ENCODE assay signal across 9 cellular contexts in the genomic region with DNA sequence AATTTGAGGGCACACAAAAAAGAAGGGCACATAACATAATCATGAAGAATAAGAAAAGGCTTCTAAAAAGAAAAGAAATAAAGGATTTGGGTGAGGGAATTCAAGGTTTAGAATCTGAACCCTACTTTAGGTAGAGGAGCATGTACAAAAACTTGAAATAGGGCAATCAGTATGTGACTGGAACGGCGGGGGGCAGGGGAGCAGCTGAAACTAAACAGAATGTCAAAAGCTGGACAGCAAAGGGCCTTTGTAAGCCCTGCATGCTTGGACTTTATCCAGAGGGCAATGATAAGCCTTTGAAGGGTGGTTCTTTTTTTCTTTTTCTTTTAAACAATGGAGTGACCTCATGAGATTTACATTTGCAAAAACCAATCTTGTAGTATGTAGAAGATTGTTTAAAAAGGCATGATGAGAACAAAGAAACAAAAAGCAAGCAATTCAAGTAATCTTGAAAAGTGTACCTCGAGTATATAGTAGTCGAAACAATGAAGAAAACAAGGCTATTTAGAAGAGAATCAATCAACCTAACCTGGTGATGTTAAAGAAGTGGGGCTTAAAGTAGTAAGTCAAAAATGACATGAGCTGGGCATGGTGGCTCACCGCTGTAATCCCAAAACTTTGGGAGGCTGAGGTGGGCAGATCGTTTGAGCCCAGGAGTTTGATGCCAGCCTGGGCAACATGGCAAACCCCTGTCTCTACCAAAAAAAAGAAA. TPM values are rescaled to one million over a fixed set of nuclear protein-coding genes. Genes with fewer than 3 reads are reported as not detected.
DNase-seq lines count a peak whose midpoint lies in the region; ATAC-seq, FAIRE-seq and TF ChIP-seq lines count a peak whose summit lies in the region.
"Had no signal": no experiment of that assay in that cellular context is flagged by ENCODE, and none has a peak within 500 bp of the region (broad histone marks: within the 10 kb centered on the region; RNA-seq: fewer than 3 reads in every experiment).

No MANE protein-coding gene starts in this region.

- H3K9me3 ChIP-seq in cardiac muscle cell (ENCODE audit: low read depth) (no peaks in the 10 kb centered on the region), pancreas (no peaks in the 10 kb centered on the region), prostate gland (no peaks in the 10 kb centered on the region)

- H3K27me3 ChIP-seq in cardiac muscle cell (no peaks in the 10 kb centered on the region), pancreas (no peaks in the 10 kb centered on the region), prostate gland (replicated peaks; ENCODE audit: insufficient read depth) (no peaks in the 10 kb centered on the region)

- DNase-seq in COLO829 (ENCODE audit: low spot score) = peak; percentile 48
- DNase-seq in cardiac muscle cell (ENCODE audit: low read depth in 1 of 2, low spot score in 1 of 2) = peak; percentile 57 to 87
- peak in 1 of 6 donors; percentile 36 for DNase-seq in pancreas
- DNase-seq in SW 1271 (lab: John Stamatoyannopoulos, UW) = no peak
- DNase-seq in prostate gland (ENCODE audit: low spot score) = no peak
- DNase-seq in stimulated activated CD4-positive, alpha-beta T cell treated with anti-CD3 and anti-CD28 coated beads, Interleukin-4, amount 100 ng/mL, for 1 hour = no peak

- H3K27ac ChIP-seq in VCaP = peak overlapping the region; percentile 66
- H3K27ac ChIP-seq in cardiac muscle cell = peak overlapping the region; percentile 71
- H3K27ac ChIP-seq in pancreas = no peak overlapping the region
- peak overlapping the region in 1 of 2 donors; percentile 44 for H3K27ac ChIP-seq in prostate gland

- intact Hi-C loops in pancreas (cut with DNase I) (no loop called here), prostate gland (cut with DNase I) (no loop called here)

- WGBS in pancreas, 2 donors = 44 to 49% methylated on average over 6 of the region's 6 CpGs
- 73% methylated on average over 6 of the region's 6 CpGs for WGBS in prostate gland

- H3K4me3 ChIP-seq in cardiac muscle cell (no peak overlapping the region), pancreas (no peak overlapping the region), prostate gland (no peak overlapping the region)

- ATAC-seq in pancreas (peak in 3 of 4 donors; percentile 62 to 82 (median 81)), HG03025 (IDR thresholded peaks at IDR 0.05; ENCODE audit: low FRiP score, unreplicated experiment) (no peak)

- H3K4me1 ChIP-seq in cardiac muscle cell (ENCODE audit: low read depth) (peaks cover 41% of the 10 kb centered on the region), pancreas (peaks cover 15 to 46% (median 34%) of the 10 kb centered on the region in 3 donors), prostate gland (replicated peaks) (peaks cover 7% of the 10 kb centered on the region)

- H3K36me3 ChIP-seq in cardiac muscle cell (no peaks in the 10 kb centered on the region), pancreas (no peaks in the 10 kb centered on the region), prostate gland (no peaks in the 10 kb centered on the region)

- FAIRE-seq in pancreas (lab: Jason Lieb, UNC) = no peak
- FAIRE-seq: keratinocyte had no signal

- TF ChIP-seq POLR2A in prostate gland (IDR thresholded peaks at IDR 0.05) = no peak

- TF ChIP-seq CTCF in VCaP (conservative IDR thresholded peaks at IDR 0.05) = no peak
- no peak for TF ChIP-seq CTCF in cardiac muscle cell (IDR thresholded peaks at IDR 0.05; ENCODE audit: low read depth, low read length)
- no peak for TF ChIP-seq CTCF in pancreas (IDR thresholded peaks at IDR 0.05)
- no peak for TF ChIP-seq CTCF in prostate gland (IDR thresholded peaks at IDR 0.05)

RNA-seq across cellular contexts. Expression of a gene that starts 46.7 kb away (rescaled TPM):
- total RNA-seq in cardiac muscle cell (20.0 and 29.0 TPM in 2 replicates), pancreas (10 to 100 TPM; 12.3 to 30.3 (median 17.2) TPM), prostate gland (10 to 100 TPM; 35.2 to 46.0 TPM)
- polyA plus RNA-seq in cardiac muscle cell (19.5 and 26.7 TPM in 2 replicates), pancreas (10 to 100 TPM; 11.3 to 12.5 TPM)

RNA-seq across cellular contexts. Expression of a gene that starts 56.0 kb away (rescaled TPM):
- total RNA-seq in cardiac muscle cell (99.0 and 120 TPM in 2 replicates), pancreas (10 to 100 TPM; 19.7 to 29.3 (median 23.7) TPM), prostate gland (10 to 100 TPM; 54.1 to 59.3 TPM)
- polyA plus RNA-seq in cardiac muscle cell (107 and 123 TPM in 2 replicates), pancreas (1 to 10 TPM; 4.3 to 8.1 TPM)

Comparison
In these comparisons a context has a peak if more than half of its experiments do, and no peak if none do; other contexts are left out.
1. DNase-seq: peak in COLO829 (single experiment) and cardiac muscle cell (2 of 2); none in SW 1271 (0 of 2), prostate gland (single experiment) and stimulated activated CD4-positive, alpha-beta T cell treated with anti-CD3 and anti-CD28 coated beads, Interleukin-4, amount 100 ng/mL, for 1 hour (single experiment).
2. H3K27ac ChIP-seq: peak in VCaP (single experiment) and cardiac muscle cell (single experiment); none in pancreas (0 of 4).